8 cellular contexts compared by ENCODE assay signal in genomic region chr4:67332627-67333026, GRCh38.
DNase-seq lines count a peak whose midpoint lies in the region; ATAC-seq and TF ChIP-seq lines count a peak whose summit lies in the region.

No MANE protein-coding gene starts in this region.

- no peak for DNase-seq in CD14-positive monocyte (ENCODE audit: low spot score)
- peak; percentile 11 for DNase-seq in LoVo (ENCODE audit: low spot score)
- DNase-seq in fibroblast of pulmonary artery (ENCODE audit: low read depth) = peak; percentile 3
- no peak for DNase-seq in CD4-positive, alpha-beta memory T cell
- DNase-seq in NCI-H1930 (lab: John Stamatoyannopoulos, UW) = no peak
- no peak for DNase-seq in activated T-cell treated with anti-CD3 and anti-CD28 coated beads, Interleukin-2, amount 50 U/mL, for 24 hours
- DNase-seq in cerebellum (ENCODE audit: low spot score) = no peak

- POLR2A ChIA-PET in CD4-positive, alpha-beta memory T cell (lab: Charles Lee; ENCODE audit: partially characterized antibody) = no interaction called here

- no peaks in the 10 kb centered on the region for H3K36me3 Mint-ChIP-seq in CD14-positive monocyte
- no peaks in the 10 kb centered on the region for H3K36me3 Mint-ChIP-seq in CD4-positive, alpha-beta memory T cell
- no peaks in the 10 kb centered on the region for H3K36me3 Mint-ChIP-seq in activated T-cell treated with anti-CD3 and anti-CD28 coated beads, Interleukin-2, amount 50 U/mL, for 24 hours (ENCODE audit: low read depth)

- H3K4me3 ChIP-seq in fibroblast of pulmonary artery (replicated peaks; ENCODE audit: low read depth, low read length) = no peak overlapping the region
- H3K4me3 ChIP-seq in CD4-positive, alpha-beta memory T cell (ENCODE audit: low read length in 2 of 2) = no peak overlapping the region

- no peak overlapping the region for H3K27ac Mint-ChIP-seq in CD14-positive monocyte
- H3K27ac Mint-ChIP-seq in CD4-positive, alpha-beta memory T cell = no peak overlapping the region
- no peak overlapping the region for H3K27ac Mint-ChIP-seq in activated T-cell treated with anti-CD3 and anti-CD28 coated beads, Interleukin-2, amount 50 U/mL, for 24 hours

- no peaks in the 10 kb centered on the region for H3K27me3 ChIP-seq in CD4-positive, alpha-beta memory T cell (ENCODE audit: insufficient read depth, low read length)

- H3K36me3 ChIP-seq in CD4-positive, alpha-beta memory T cell (ENCODE audit: insufficient read depth, low read length) = no peaks in the 10 kb centered on the region

- intact Hi-C loops in CD14-positive monocyte (cut with micrococcal nuclease) = no loop called here
- intact Hi-C loops in CD4-positive, alpha-beta memory T cell (cut with micrococcal nuclease) = no loop called here

- peaks cover 3 to 10% (median 4%) of the 10 kb centered on the region in 3 donors for H3K27me3 Mint-ChIP-seq in CD14-positive monocyte (ENCODE audit: low read depth in 3 of 3)
- H3K27me3 Mint-ChIP-seq in CD4-positive, alpha-beta memory T cell = peaks cover 9 to 13% of the 10 kb centered on the region in 2 donors
- H3K27me3 Mint-ChIP-seq in activated T-cell treated with anti-CD3 and anti-CD28 coated beads, Interleukin-2, amount 50 U/mL, for 24 hours = peaks cover 27% of the 10 kb centered on the region

- peak; percentile 35 for TF ChIP-seq CTCF in CD14-positive monocyte (IDR thresholded peaks at IDR 0.05)
- TF ChIP-seq CTCF in fibroblast of pulmonary artery (IDR thresholded peaks at IDR 0.05; ENCODE audit: low read length, missing control alignments) = peak; percentile 57

- no peak overlapping the region for H3K27ac ChIP-seq in CD4-positive, alpha-beta memory T cell (ENCODE audit: low read depth, low read length)

- no peaks in the 10 kb centered on the region for H3K9me3 ChIP-seq in CD4-positive, alpha-beta memory T cell (ENCODE audit: control insufficient read depth in 1 of 2, low read length in 2 of 2)

- no peaks in the 10 kb centered on the region for H3K4me1 Mint-ChIP-seq in CD14-positive monocyte
- H3K4me1 Mint-ChIP-seq in CD4-positive, alpha-beta memory T cell = no peaks in the 10 kb centered on the region
- no peaks in the 10 kb centered on the region for H3K4me1 Mint-ChIP-seq in activated T-cell treated with anti-CD3 and anti-CD28 coated beads, Interleukin-2, amount 50 U/mL, for 24 hours (ENCODE audit: low read depth)

- CTCF ChIA-PET in CD4-positive, alpha-beta memory T cell (lab: Charles Lee; ENCODE audit: partially characterized antibody) = interaction anchor here (1.3 to 1.5 kb wide), 2 partner anchors 9 to 11 kb away, joined by 3 to 5 read pairs; no protein-coding TSS in a partner anchor

- H3K9me3 Mint-ChIP-seq in CD14-positive monocyte = no peaks in the 10 kb centered on the region
- H3K9me3 Mint-ChIP-seq in CD4-positive, alpha-beta memory T cell = peaks cover 0 to 2% (median 0%) of the 10 kb centered on the region in 8 donors
- H3K9me3 Mint-ChIP-seq in activated T-cell treated with anti-CD3 and anti-CD28 coated beads, Interleukin-2, amount 50 U/mL, for 24 hours = no peaks in the 10 kb centered on the region

- no peaks in the 10 kb centered on the region for H3K4me1 ChIP-seq in CD4-positive, alpha-beta memory T cell (ENCODE audit: insufficient read depth, low read length)

- no peak overlapping the region for H3K4me3 Mint-ChIP-seq in CD14-positive monocyte
- H3K4me3 Mint-ChIP-seq in CD4-positive, alpha-beta memory T cell = no peak overlapping the region
- H3K4me3 Mint-ChIP-seq in activated T-cell treated with anti-CD3 and anti-CD28 coated beads, Interleukin-2, amount 50 U/mL, for 24 hours = no peak overlapping the region

- peak; percentile 85 for ATAC-seq in GM21423 (IDR thresholded peaks at IDR 0.05; ENCODE audit: unreplicated experiment)

Comparison
In these comparisons a context has a peak if more than half of its experiments do, and no peak if none do; other contexts are left out.
1. DNase-seq: peak in LoVo (single experiment) and fibroblast of pulmonary artery (single experiment); none in CD14-positive monocyte (single experiment), CD4-positive, alpha-beta memory T cell (0 of 5), NCI-H1930 (0 of 2), activated T-cell treated with anti-CD3 and anti-CD28 coated beads, Interleukin-2, amount 50 U/mL, for 24 hours (single experiment) and cerebellum (single experiment).